2 cellular contexts compared by ENCODE assay signal in the genomic region with DNA sequence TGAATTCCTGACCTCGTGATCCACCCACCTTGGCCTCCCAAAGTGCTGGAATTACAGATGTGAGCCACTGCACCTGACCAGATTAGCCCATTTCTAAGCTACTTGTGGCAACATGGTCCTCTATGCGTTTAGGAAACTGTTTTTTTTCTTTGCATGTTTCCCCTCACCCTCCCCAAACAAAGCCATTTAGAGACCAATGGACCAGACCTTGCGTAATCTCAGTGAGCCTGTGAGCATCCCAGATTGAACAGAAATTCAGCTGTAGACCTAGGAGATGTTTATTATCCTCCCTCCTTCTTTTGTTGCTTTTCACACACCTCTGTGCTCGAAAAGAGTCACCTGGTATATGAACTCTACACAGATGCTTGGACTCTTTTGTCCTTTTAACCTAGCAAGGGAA.
TF ChIP-seq lines count a peak whose summit lies in the region.

No MANE protein-coding gene starts in this region.

TF ChIP-seq in IMR-90, 13 proteins besides CTCF, POLR2A, EP300 and RAD21:
- peak; percentile 65 for TF ChIP-seq CEBPB (IDR thresholded peaks at IDR 0.05; ENCODE audit: low read depth, low read length)
- no peak for TF ChIP-seq BHLHE40 (IDR thresholded peaks at IDR 0.05; ENCODE audit: low read depth, low read length)

TF ChIP-seq in HepG2, 621 proteins besides CTCF, POLR2A, EP300 and RAD21:
- TF ChIP-seq TMF1 (CRISPR knock-in tag; IDR thresholded peaks at IDR 0.05; ENCODE audit: low read depth) (no peak), ZNF772 (CRISPR knock-in tag; IDR thresholded peaks at IDR 0.05) (no peak), FOXA3 (CRISPR knock-in tag; IDR thresholded peaks at IDR 0.05) (no peak), CEBPG (CRISPR knock-in tag; IDR thresholded peaks at IDR 0.05) (peak; percentile 31; the same call in 1 of the 2 replicates), ZNF660 (CRISPR knock-in tag; IDR thresholded peaks at IDR 0.05; ENCODE audit: borderline replicate concordance, low read depth) (no peak), ZNF558 (CRISPR knock-in tag; IDR thresholded peaks at IDR 0.05; ENCODE audit: borderline replicate concordance) (no peak), CEBPB (IDR thresholded peaks at IDR 0.05; ENCODE audit: borderline replicate concordance, low read depth, low read length) (peak; percentile 48; the same call in 1 of the 2 replicates), ZNF546 (CRISPR knock-in tag; conservative IDR thresholded peaks at IDR 0.05) (no peak), JUN (CRISPR knock-in tag; IDR thresholded peaks at IDR 0.05) (no peak), GATAD1 (CRISPR knock-in tag; IDR thresholded peaks at IDR 0.05) (no peak), NRL (CRISPR knock-in tag; IDR thresholded peaks at IDR 0.05; ENCODE audit: borderline replicate concordance) (no peak)
- TF ChIP-seq, protein P1, sequence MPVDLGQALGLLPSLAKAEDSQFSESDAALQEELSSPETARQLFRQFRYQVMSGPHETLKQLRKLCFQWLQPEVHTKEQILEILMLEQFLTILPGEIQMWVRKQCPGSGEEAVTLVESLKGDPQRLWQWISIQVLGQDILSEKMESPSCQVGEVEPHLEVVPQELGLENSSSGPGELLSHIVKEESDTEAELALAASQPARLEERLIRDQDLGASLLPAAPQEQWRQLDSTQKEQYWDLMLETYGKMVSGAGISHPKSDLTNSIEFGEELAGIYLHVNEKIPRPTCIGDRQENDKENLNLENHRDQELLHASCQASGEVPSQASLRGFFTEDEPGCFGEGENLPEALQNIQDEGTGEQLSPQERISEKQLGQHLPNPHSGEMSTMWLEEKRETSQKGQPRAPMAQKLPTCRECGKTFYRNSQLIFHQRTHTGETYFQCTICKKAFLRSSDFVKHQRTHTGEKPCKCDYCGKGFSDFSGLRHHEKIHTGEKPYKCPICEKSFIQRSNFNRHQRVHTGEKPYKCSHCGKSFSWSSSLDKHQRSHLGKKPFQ (CRISPR knock-in tag; IDR thresholded peaks at IDR 0.05; ENCODE audit: insufficient replicate concordance): no peak
TF ChIP-seq in HepG2: peak in this region for 2.
